Comparison of ENCODE assay signal across 1 cellular context in the genomic region with DNA sequence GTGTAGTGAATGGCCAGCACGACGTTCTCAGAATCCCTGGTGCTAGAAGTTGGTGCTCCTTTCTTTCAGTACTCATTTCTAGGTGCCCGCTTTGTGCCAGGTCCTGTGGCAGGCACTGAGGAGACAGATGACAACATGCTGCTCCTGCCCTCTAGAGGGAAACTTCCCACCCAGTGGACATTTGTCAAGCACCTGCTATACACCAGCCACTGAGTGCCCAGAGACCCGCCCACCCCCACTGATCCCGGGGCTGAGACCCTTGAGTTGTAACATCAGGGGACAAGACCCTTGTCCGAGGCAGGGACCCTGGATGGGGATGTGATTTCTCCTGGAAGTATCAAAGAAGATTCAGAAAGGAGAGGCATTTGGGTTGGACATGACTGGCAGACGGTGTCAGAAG.
TF ChIP-seq lines count a peak whose summit lies in the region.

No MANE protein-coding gene starts in this region.

TF ChIP-seq in IMR-90, 13 proteins besides CTCF, POLR2A, EP300 and RAD21:
- TF ChIP-seq SMC3 (IDR thresholded peaks at IDR 0.05; ENCODE audit: low read depth, low read length), result no peak
- TF ChIP-seq RFX5 (IDR thresholded peaks at IDR 0.05; ENCODE audit: low read depth, low read length), result no peak
- no peak for TF ChIP-seq MAZ (IDR thresholded peaks at IDR 0.05; ENCODE audit: borderline replicate concordance, low read depth, low read length)
- TF ChIP-seq, protein P1, sequence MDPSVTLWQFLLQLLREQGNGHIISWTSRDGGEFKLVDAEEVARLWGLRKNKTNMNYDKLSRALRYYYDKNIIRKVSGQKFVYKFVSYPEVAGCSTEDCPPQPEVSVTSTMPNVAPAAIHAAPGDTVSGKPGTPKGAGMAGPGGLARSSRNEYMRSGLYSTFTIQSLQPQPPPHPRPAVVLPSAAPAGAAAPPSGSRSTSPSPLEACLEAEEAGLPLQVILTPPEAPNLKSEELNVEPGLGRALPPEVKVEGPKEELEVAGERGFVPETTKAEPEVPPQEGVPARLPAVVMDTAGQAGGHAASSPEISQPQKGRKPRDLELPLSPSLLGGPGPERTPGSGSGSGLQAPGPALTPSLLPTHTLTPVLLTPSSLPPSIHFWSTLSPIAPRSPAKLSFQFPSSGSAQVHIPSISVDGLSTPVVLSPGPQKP (IDR thresholded peaks at IDR 0.05; ENCODE audit: borderline replicate concordance, low read depth, low read length), result no peak
- TF ChIP-seq MXI1 (IDR thresholded peaks at IDR 0.05; ENCODE audit: borderline replicate concordance, low read depth, low read length), result no peak
- no peak for TF ChIP-seq BHLHE40 (IDR thresholded peaks at IDR 0.05; ENCODE audit: low read depth, low read length)
- TF ChIP-seq CEBPB (IDR thresholded peaks at IDR 0.05; ENCODE audit: low read depth, low read length), result no peak
- TF ChIP-seq, protein P2, sequence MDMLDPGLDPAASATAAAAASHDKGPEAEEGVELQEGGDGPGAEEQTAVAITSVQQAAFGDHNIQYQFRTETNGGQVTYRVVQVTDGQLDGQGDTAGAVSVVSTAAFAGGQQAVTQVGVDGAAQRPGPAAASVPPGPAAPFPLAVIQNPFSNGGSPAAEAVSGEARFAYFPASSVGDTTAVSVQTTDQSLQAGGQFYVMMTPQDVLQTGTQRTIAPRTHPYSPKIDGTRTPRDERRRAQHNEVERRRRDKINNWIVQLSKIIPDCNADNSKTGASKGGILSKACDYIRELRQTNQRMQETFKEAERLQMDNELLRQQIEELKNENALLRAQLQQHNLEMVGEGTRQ (IDR thresholded peaks at IDR 0.05; ENCODE audit: low read depth, low read length), result no peak
- TF ChIP-seq FOS (IDR thresholded peaks at IDR 0.05; ENCODE audit: low read depth, low read length), result no peak
- no peak for TF ChIP-seq NFE2L2 (IDR thresholded peaks at IDR 0.05; ENCODE audit: low read depth, low read length)
- no peak for TF ChIP-seq RCOR1 (IDR thresholded peaks at IDR 0.05; ENCODE audit: insufficient replicate concordance, low read length)
- TF ChIP-seq CHD1 (IDR thresholded peaks at IDR 0.05; ENCODE audit: low read depth, low read length), result no peak
- TF ChIP-seq MAFK (IDR thresholded peaks at IDR 0.05; ENCODE audit: low read depth, low read length), result no peak
